Comparison of ENCODE assay signal across 18 cellular contexts in the genomic region with DNA sequence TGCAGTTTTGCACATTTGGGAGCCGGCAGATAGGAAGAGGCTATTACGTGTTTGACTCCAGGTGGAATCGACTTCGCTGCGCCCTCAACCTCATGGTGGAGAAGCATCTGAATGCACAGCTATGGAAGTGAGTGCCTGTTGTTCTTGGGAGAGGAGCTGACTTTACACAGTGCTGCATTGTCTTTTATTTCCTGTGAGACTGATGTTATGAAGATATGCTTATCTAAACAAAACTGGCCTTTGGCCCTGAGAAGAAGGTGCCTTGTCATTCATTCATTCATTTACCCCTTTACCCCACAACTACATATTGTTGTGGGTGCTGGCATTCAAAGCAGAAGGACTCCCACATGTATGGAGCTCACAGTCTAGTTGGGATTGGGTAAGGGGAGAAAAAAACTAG. TPM values are rescaled to one million over a fixed set of nuclear protein-coding genes. Genes with fewer than 3 reads are reported as not detected.
DNase-seq lines count a peak whose midpoint lies in the region; ATAC-seq and TF ChIP-seq lines count a peak whose summit lies in the region.
"Had no signal": no experiment of that assay in that cellular context is flagged by ENCODE, and none has a peak within 500 bp of the region (broad histone marks: within the 10 kb centered on the region; RNA-seq: fewer than 3 reads in every experiment).

No MANE protein-coding gene starts in this region.

- peaks cover 45% of the 10 kb centered on the region for H3K4me1 Mint-ChIP-seq in activated naive CD4-positive, alpha-beta T cell treated with anti-CD3 and anti-CD28 coated beads, Interleukin-2, amount 50 U/mL, for 24 hours
- no peaks in the 10 kb centered on the region for H3K4me1 Mint-ChIP-seq in memory B cell

- intact Hi-C loops in thyroid gland (cut with DNase I), result loop anchor here (5.0 kb wide), 1 partner anchor 43 kb away; no protein-coding TSS in a partner anchor

- no peaks in the 10 kb centered on the region for H3K9me3 ChIP-seq in stomach smooth muscle (ENCODE audit: control insufficient read depth in 2 of 2, low read length in 2 of 2)
- H3K9me3 ChIP-seq in thyroid gland, result no peaks in the 10 kb centered on the region
- H3K9me3 ChIP-seq: SK-N-SH had no signal

- TF ChIP-seq POLR2A in thyroid gland (IDR thresholded peaks at IDR 0.05), result no peak

- H3K36me3 ChIP-seq in stomach smooth muscle (ENCODE audit: control insufficient read depth in 2 of 2, insufficient read depth in 2 of 2, low read length in 2 of 2) (peaks cover 54 to 63% of the 10 kb centered on the region in 2 donors), thyroid gland (peaks cover 37 to 39% of the 10 kb centered on the region in 2 donors)

- no peak for DNase-seq in activated naive CD4-positive, alpha-beta T cell treated with Interleukin-2 at 50 U/mL for 16 hours
- DNase-seq in activated naive CD4-positive, alpha-beta T cell treated with anti-CD3 and anti-CD28 coated beads, Interleukin-2, amount 50 U/mL, for 72 hours (ENCODE audit: low spot score in 2 of 2), result no peak
- DNase-seq in memory B cell (ENCODE audit: low spot score in 2 of 2) (no peak), thyroid gland (no peak)
- no peak for DNase-seq in effector CD4-positive, alpha-beta T cell
- DNase-seq: activated CD4-positive, CD25-positive, alpha-beta regulatory T cell; activated effector memory CD4-positive, alpha-beta T cell treated with anti-CD3 and anti-CD28 coated beads, Interleukin-2, amount 50 U/mL, for 16 hours; GM23248; NCI-H1417; NCI-H524 treated with DMSO at 0.1 percent for 48 hours; nucleus accumbens; SK-N-SH; stimulated activated CD4-positive, alpha-beta T cell treated with anti-CD3 and anti-CD28 coated beads, Interleukin-12 subunit alpha, Interleukin-12 subunit beta, amount 100 ng/mL, for 4 hours; T1000 had no signal

- H3K4me3 Mint-ChIP-seq in activated naive CD4-positive, alpha-beta T cell treated with anti-CD3 and anti-CD28 coated beads, Interleukin-2, amount 50 U/mL, for 24 hours, result no peak overlapping the region
- H3K4me3 Mint-ChIP-seq in memory B cell, result no peak overlapping the region

- ATAC-seq in activated naive CD4-positive, alpha-beta T cell treated with anti-CD3 and anti-CD28 coated beads, Interleukin-2, amount 50 U/mL, for 72 hours, result no peak
- ATAC-seq in memory B cell (ENCODE audit: low read depth), result no peak
- no peak for ATAC-seq in GM18873 (IDR thresholded peaks at IDR 0.05; ENCODE audit: low FRiP score, unreplicated experiment)
- ATAC-seq: left lobe of liver had no signal

- peak overlapping the region; percentile 87 for H3K27ac Mint-ChIP-seq in activated naive CD4-positive, alpha-beta T cell treated with anti-CD3 and anti-CD28 coated beads, Interleukin-2, amount 50 U/mL, for 24 hours
- H3K27ac Mint-ChIP-seq in activated naive CD4-positive, alpha-beta T cell treated with anti-CD3 and anti-CD28 coated beads, Interleukin-2, amount 50 U/mL, for 72 hours, result peak overlapping the region; percentile 30 to 84
- peak overlapping the region; percentile 18 for H3K27ac Mint-ChIP-seq in memory B cell

- H3K27ac ChIP-seq in stomach smooth muscle (ENCODE audit: low read length) (peak overlapping the region; percentile 24), thyroid gland (no peak overlapping the region)
- H3K27ac ChIP-seq: GM23248 had no signal

- H3K9me3 Mint-ChIP-seq in activated naive CD4-positive, alpha-beta T cell treated with anti-CD3 and anti-CD28 coated beads, Interleukin-2, amount 50 U/mL, for 24 hours, result no peaks in the 10 kb centered on the region
- no peaks in the 10 kb centered on the region for H3K9me3 Mint-ChIP-seq in activated naive CD4-positive, alpha-beta T cell treated with anti-CD3 and anti-CD28 coated beads, Interleukin-2, amount 50 U/mL, for 72 hours
- H3K9me3 Mint-ChIP-seq in memory B cell, result no peaks in the 10 kb centered on the region

- H3K36me3 Mint-ChIP-seq in activated naive CD4-positive, alpha-beta T cell treated with anti-CD3 and anti-CD28 coated beads, Interleukin-2, amount 50 U/mL, for 24 hours, result peaks cover 8% of the 10 kb centered on the region
- H3K36me3 Mint-ChIP-seq in activated naive CD4-positive, alpha-beta T cell treated with anti-CD3 and anti-CD28 coated beads, Interleukin-2, amount 50 U/mL, for 72 hours, result peaks cover 9 to 17% of the 10 kb centered on the region in 2 donors
- H3K36me3 Mint-ChIP-seq in memory B cell, result peaks cover 41% of the 10 kb centered on the region

- H3K9ac ChIP-seq in stomach smooth muscle (ENCODE audit: low read length in 2 of 2), result no peak overlapping the region
- H3K9ac ChIP-seq: GM23248, SK-N-SH had no signal

- no peak for TF ChIP-seq CTCF in thyroid gland (IDR thresholded peaks at IDR 0.05)

- H3K27me3 Mint-ChIP-seq in activated naive CD4-positive, alpha-beta T cell treated with anti-CD3 and anti-CD28 coated beads, Interleukin-2, amount 50 U/mL, for 24 hours, result no peaks in the 10 kb centered on the region
- no peaks in the 10 kb centered on the region for H3K27me3 Mint-ChIP-seq in memory B cell

- H3K4me3 ChIP-seq in stomach smooth muscle (ENCODE audit: low read length in 2 of 2) (no peak overlapping the region), thyroid gland (replicated peaks in 1 of 3) (no peak overlapping the region)
- H3K4me3 ChIP-seq: GM23248 had no signal

- H3K4me1 ChIP-seq in stomach smooth muscle (ENCODE audit: control insufficient read depth, insufficient read depth, low read length) (peaks cover 3% of the 10 kb centered on the region), thyroid gland (no peaks in the 10 kb centered on the region)

- no peaks in the 10 kb centered on the region for H3K27me3 ChIP-seq in stomach smooth muscle (ENCODE audit: control insufficient read depth in 1 of 2, insufficient read depth in 2 of 2, low read length in 2 of 2)
- H3K27me3 ChIP-seq in thyroid gland, result no peaks in the 10 kb centered on the region

- 92% methylated on average over 5 of the region's 5 CpGs for WGBS in thyroid gland, 2 donors

RNA-seq across cellular contexts. Expression of a gene that starts 32.6 kb away (rescaled TPM):
- 100 to 1,000 TPM in 1 of 2 donors, 10 to 100 TPM in 1; 87.1 to 166 TPM for total RNA-seq in activated naive CD4-positive, alpha-beta T cell treated with anti-CD3 and anti-CD28 coated beads, Interleukin-2, amount 50 U/mL, for 72 hours
- total RNA-seq in thyroid gland, result 100 to 1,000 TPM in 1 of 4 donors, 10 to 100 TPM in 3; 64.1 to 116 (median 75.3) TPM

Comparison
In these comparisons a context has a peak if more than half of its experiments do, and no peak if none do; other contexts are left out.
1. H3K27ac Mint-ChIP-seq: peak in every context shown above with its lines; median percentile 87 in activated naive CD4-positive, alpha-beta T cell treated with anti-CD3 and anti-CD28 coated beads, Interleukin-2, amount 50 U/mL, for 24 hours; 57 in activated naive CD4-positive, alpha-beta T cell treated with anti-CD3 and anti-CD28 coated beads, Interleukin-2, amount 50 U/mL, for 72 hours; 18 in memory B cell.